In genomic region chr5:39691993-39692392, GRCh38 we compare ENCODE assay signal across 15 cellular contexts.
DNase-seq lines count a peak whose midpoint lies in the region; ATAC-seq and TF ChIP-seq lines count a peak whose summit lies in the region.
"Had no signal": no experiment of that assay in that cellular context is flagged by ENCODE, and none has a peak within 500 bp of the region (broad histone marks: within the 10 kb centered on the region; RNA-seq: fewer than 3 reads in every experiment).

No MANE protein-coding gene starts in this region.

- in situ Hi-C loops in transverse colon (cut with MboI; ENCODE audit: low pct_ligation_motif_present in 1 of 4, low pct_unique_long_range_greater_than_20kb in 1 of 4, low sequenced_read_pairs in 3 of 4), result no loop called here

- H3K27ac ChIP-seq in transverse colon, result no peak overlapping the region
- H3K27ac ChIP-seq: esophagus muscularis mucosa, spleen had no signal

- intact Hi-C loops in transverse colon (cut with DNase I; ENCODE audit: low total_unique reads), result no loop called here

- ATAC-seq in stimulated activated naive CD8-positive, alpha-beta T cell treated with anti-CD3 and anti-CD28 coated beads, Interleukin-15, Interleukin-2, amounts not matched to agents 100 U/mL and 50 U/mL, for 24 hours, result no peak
- ATAC-seq in HG02885 (IDR thresholded peaks at IDR 0.05; ENCODE audit: poor library complexity, unreplicated experiment), result no peak
- ATAC-seq in GM18511 (IDR thresholded peaks at IDR 0.05; ENCODE audit: unreplicated experiment), result no peak

- peaks cover 0 to 13% (median 3%) of the 10 kb centered on the region in 4 donors for H3K4me1 ChIP-seq in transverse colon
- H3K4me1 ChIP-seq: esophagus muscularis mucosa, spleen had no signal

- peaks cover 0 to 6% of the 10 kb centered on the region in 2 donors for H3K9me3 ChIP-seq in transverse colon

- H3K36me3 ChIP-seq in transverse colon, result no peaks in the 10 kb centered on the region
- H3K36me3 ChIP-seq: esophagus muscularis mucosa, spleen had no signal

- DNase-seq in SIG-M5 treated with dmso at 0.1 percent for 504 hours (lab: John Stamatoyannopoulos, UW; ENCODE audit: unreplicated experiment), result peak; percentile 16
- no peak for DNase-seq in SIG-M5 (lab: John Stamatoyannopoulos, UW)
- DNase-seq in SW480 (ENCODE audit: low spot score), result peak; percentile 14
- no peak for DNase-seq in fibroblast of mammary gland (ENCODE audit: low read depth)
- no peak for DNase-seq in transverse colon
- DNase-seq in stimulated activated naive CD8-positive, alpha-beta T cell treated with anti-CD3 and anti-CD28 coated beads, Interleukin-15, Interleukin-2, amounts not matched to agents 100 U/mL and 50 U/mL, for 24 hours, result no peak
- DNase-seq: COR-L47, NCI-H1436, NCI-H526 treated with DMSO at 0.1 percent for 48 hours, occipital lobe, SHP77 treated with DMSO at 0.1 percent for 48 hours, spleen had no signal

- TF ChIP-seq POLR2A in transverse colon (IDR thresholded peaks at IDR 0.05), result no peak

- no peak overlapping the region for H3K4me3 ChIP-seq in fibroblast of mammary gland (ENCODE audit: control insufficient read depth, low read depth, low read length)
- H3K4me3 ChIP-seq in transverse colon, result no peak overlapping the region
- H3K4me3 ChIP-seq: esophagus muscularis mucosa, spleen had no signal

- no peak for TF ChIP-seq EP300 in transverse colon (IDR thresholded peaks at IDR 0.05; ENCODE audit: low read depth)

- H3K27me3 ChIP-seq in transverse colon, result no peaks in the 10 kb centered on the region
- H3K27me3 ChIP-seq: esophagus muscularis mucosa had no signal

- WGBS in transverse colon (ENCODE audit: low coverage in 1 of 2), 2 donors, result 50 to 69% methylated on average over 2 of the region's 2 CpGs

- TF ChIP-seq CTCF in fibroblast of mammary gland (conservative IDR thresholded peaks at IDR 0.05; ENCODE audit: control insufficient read depth, insufficient read depth, low read depth, low read length) (peak; percentile 13), transverse colon (IDR thresholded peaks at IDR 0.05) (peak in 4 of 5 experiments; percentile 24 to 42 (median 30))

Comparison
In these comparisons a context has a peak if more than half of its experiments do, and no peak if none do; other contexts are left out.
1. DNase-seq: peak in SIG-M5 treated with dmso at 0.1 percent for 504 hours (single experiment) and SW480 (single experiment); none in SIG-M5 (single experiment), fibroblast of mammary gland (single experiment), transverse colon (single experiment) and stimulated activated naive CD8-positive, alpha-beta T cell treated with anti-CD3 and anti-CD28 coated beads, Interleukin-15, Interleukin-2, amounts not matched to agents 100 U/mL and 50 U/mL, for 24 hours (single experiment).